In genomic region chr6:38212579-38212978, GRCh38 we compare ENCODE assay signal across 1 cellular context.
TF ChIP-seq lines count a peak whose summit lies in the region.

No MANE protein-coding gene starts in this region.

TF ChIP-seq in SK-N-SH, 30 proteins besides CTCF, POLR2A, EP300 and RAD21 (continued from another document):
- TF ChIP-seq CHD2 (IDR thresholded peaks at IDR 0.05; ENCODE audit: low read length, partially characterized antibody) (no peak), FOSL2 (IDR thresholded peaks at IDR 0.05; ENCODE audit: borderline replicate concordance, low read depth) (no peak), USF1 (IDR thresholded peaks at IDR 0.05; ENCODE audit: borderline replicate concordance, low read depth) (no peak), MEF2A (IDR thresholded peaks at IDR 0.05; ENCODE audit: borderline replicate concordance, low read depth) (no peak), POLR2AphosphoS5 (IDR thresholded peaks at IDR 0.05; ENCODE audit: low read depth, low read length) (no peak), RXRA (IDR thresholded peaks at IDR 0.05; ENCODE audit: borderline replicate concordance, low read depth) (no peak), GABPA (IDR thresholded peaks at IDR 0.05; ENCODE audit: low read depth) (no peak), SMC3 (IDR thresholded peaks at IDR 0.05; ENCODE audit: low read depth, low read length) (no peak)
